Comparison of ENCODE assay signal across 19 cellular contexts in genomic region chr17:13437966-13438779, GRCh38.
A peak's percentile ranks its signal among the peaks of the same experiment; 100 is the strongest.
DNase-seq lines count a peak whose midpoint lies in the region; ATAC-seq, FAIRE-seq and TF ChIP-seq lines count a peak whose summit lies in the region.
"Had no signal": no experiment of that assay in that cellular context is flagged by ENCODE, and none has a peak within 500 bp of the region (broad histone marks: within the 10 kb centered on the region; RNA-seq: fewer than 3 reads in every experiment).

No MANE protein-coding gene starts in this region.

- TF ChIP-seq CTCF in HCT116 (IDR thresholded peaks at IDR 0.05 in 2 of 3, conservative IDR thresholded peaks at IDR 0.05 in 1 of 3; ENCODE audit: borderline replicate concordance in 1 of 3, insufficient read depth in 1 of 3, low read depth in 2 of 3, low read length in 2 of 3) (no peak), astrocyte of the cerebellum (IDR thresholded peaks at IDR 0.05; ENCODE audit: low read depth, low read length, missing control alignments) (no peak), hepatocyte (IDR thresholded peaks at IDR 0.05; ENCODE audit: poor library complexity) (no peak)

- intact Hi-C loops in HCT116 (cut with micrococcal nuclease), result no loop called here

- no peak for ATAC-seq in HCT116
- ATAC-seq: activated CD8-positive, alpha-beta memory T cell treated with anti-CD3 and anti-CD28 coated beads, Interleukin-2, amount 10 ng/mL, durations not matched to agents 7 days and 5 days; lower lobe of right lung had no signal

- H3K14ac ChIP-seq in trophoblast cell (ENCODE audit: low read length), result no peak overlapping the region

- H3K36me3 ChIP-seq in HCT116 (ENCODE audit: control insufficient read depth in 1 of 2, insufficient read depth in 2 of 2, low read length in 2 of 2) (no peaks in the 10 kb centered on the region), hepatocyte (replicated peaks; ENCODE audit: insufficient read depth, low read depth) (no peaks in the 10 kb centered on the region), trophoblast cell (ENCODE audit: control insufficient read depth in 1 of 2, insufficient read depth in 2 of 2, low read length in 2 of 2) (no peaks in the 10 kb centered on the region)
- H3K36me3 ChIP-seq: lower lobe of right lung, thoracic aorta, WERI-Rb-1 had no signal

- H2BK5ac ChIP-seq in trophoblast cell (ENCODE audit: low read depth, low read length, poor library complexity), result no peak overlapping the region

- H3K4me2 ChIP-seq in HCT116 (ENCODE audit: low read length), result no peak overlapping the region
- H3K4me2 ChIP-seq in hepatocyte, result peak overlapping the region; percentile 67
- H3K4me2 ChIP-seq in trophoblast cell (ENCODE audit: low read length), result no peak overlapping the region
- H3K4me2 ChIP-seq: PC-9 had no signal

- H3K9me2 ChIP-seq in HCT116 (ENCODE audit: insufficient read depth), result no peaks in the 10 kb centered on the region
- H3K9me2 ChIP-seq in hepatocyte (replicated peaks; ENCODE audit: insufficient read depth), result no peaks in the 10 kb centered on the region

- H4K8ac ChIP-seq in trophoblast cell (ENCODE audit: low read depth, low read length), result no peak overlapping the region

- no peaks in the 10 kb centered on the region for H3K79me1 ChIP-seq in trophoblast cell (ENCODE audit: low read length)

- H3K23ac ChIP-seq in trophoblast cell (ENCODE audit: low read length), result no peak overlapping the region

- no peak overlapping the region for H3K9ac ChIP-seq in HCT116 (ENCODE audit: low read length)
- no peak overlapping the region for H3K9ac ChIP-seq in trophoblast cell (ENCODE audit: low read length)

- H4K12ac ChIP-seq in trophoblast cell (ENCODE audit: low read depth, low read length), result no peak overlapping the region

- H2AK5ac ChIP-seq in trophoblast cell (ENCODE audit: low read length), result no peak overlapping the region

- no peak overlapping the region for H3K4ac ChIP-seq in trophoblast cell (ENCODE audit: low read depth, low read length)

- FAIRE-seq in GM12891 (lab: Jason Lieb, UNC), result no peak
- FAIRE-seq: HTR-8/SVneo had no signal

- no peaks in the 10 kb centered on the region for H3K9me3 ChIP-seq in HCT116 (ENCODE audit: control insufficient read depth in 1 of 2, insufficient read depth in 1 of 2, low read depth in 1 of 2, low read length in 2 of 2)
- H3K9me3 ChIP-seq in hepatocyte (ENCODE audit: low read depth), result no peaks in the 10 kb centered on the region
- no peaks in the 10 kb centered on the region for H3K9me3 ChIP-seq in trophoblast cell (ENCODE audit: insufficient read depth, low read depth, low read length)
- H3K9me3 ChIP-seq: lower lobe of right lung, thoracic aorta had no signal

- no peak overlapping the region for H2AFZ ChIP-seq in HCT116 (ENCODE audit: low read depth, low read length, poor library complexity, severe bottlenecking)
- H2AFZ ChIP-seq in hepatocyte, result peak overlapping the region; percentile 41
- H2AFZ ChIP-seq in trophoblast cell (ENCODE audit: insufficient read depth, low read length, poor library complexity), result no peak overlapping the region
- H2AFZ ChIP-seq: PC-9 had no signal

- RAD21 ChIA-PET in HCT116 (lab: Charles Lee; ENCODE audit: low non-redundant PET in 1 of 2, low total read pairs in 2 of 2, uncharacterized antibody in 2 of 2, unreplicated experiment in 2 of 2), result no interaction called here

- H3K18ac ChIP-seq in trophoblast cell (ENCODE audit: low read length), result no peak overlapping the region

- TF ChIP-seq RAD21 in HCT116 (IDR thresholded peaks at IDR 0.05; ENCODE audit: low read depth), result no peak

- H3K27ac ChIP-seq in HCT116 (ENCODE audit: low read depth, low read length) (no peak overlapping the region), hepatocyte (peak overlapping the region; percentile 95), trophoblast cell (ENCODE audit: low read depth, low read length) (peak overlapping the region; percentile 48)
- H3K27ac ChIP-seq: lower lobe of right lung, PC-9, thoracic aorta, WERI-Rb-1 had no signal

- in situ Hi-C loops in astrocyte of the cerebellum (cut with HindIII; ENCODE audit: low sequenced_read_pairs), result no loop called here

- 53% methylated on average over 17 of the region's 17 CpGs for WGBS in hepatocyte (ENCODE audit: low lambda C conversion rate, missing lambda C conversion rate)
- no CpG with 5 or more reads among the region's 17 CpGs for WGBS in trophoblast cell (ENCODE audit: extremely low coverage, insufficient coverage, insufficient read length)

- no peaks in the 10 kb centered on the region for H3K79me2 ChIP-seq in HCT116 (ENCODE audit: insufficient read depth, low read length)
- H3K79me2 ChIP-seq in hepatocyte, result no peaks in the 10 kb centered on the region
- no peaks in the 10 kb centered on the region for H3K79me2 ChIP-seq in trophoblast cell (ENCODE audit: control insufficient read depth, insufficient read depth, low read length, poor library complexity)

- H4K20me1 ChIP-seq in HCT116 (ENCODE audit: insufficient read depth) (no peaks in the 10 kb centered on the region), hepatocyte (ENCODE audit: insufficient read depth, poor library complexity, severe bottlenecking) (no peaks in the 10 kb centered on the region)

- no peak for TF ChIP-seq POLR2A in HCT116 (IDR thresholded peaks at IDR 0.05; ENCODE audit: borderline replicate concordance, extremely low read depth, insufficient read depth, insufficient read length)
- TF ChIP-seq POLR2A in GM12891 (IDR thresholded peaks at IDR 0.05; ENCODE audit: low read depth, low read length), result no peak

- H3K4me3 ChIP-seq in HCT116 (replicated peaks in 1 of 2; ENCODE audit: low read depth in 1 of 2, low read length in 2 of 2), result no peak overlapping the region
- no peak overlapping the region for H3K4me3 ChIP-seq in astrocyte of the cerebellum (ENCODE audit: low read depth, low read length)
- no peak overlapping the region for H3K4me3 ChIP-seq in hepatocyte
- no peak overlapping the region for H3K4me3 ChIP-seq in trophoblast cell (ENCODE audit: low read depth, low read length)
- H3K4me3 ChIP-seq: lower lobe of right lung, PC-9, thoracic aorta had no signal

- CTCF ChIA-PET in HCT116 (lab: Charles Lee), result no interaction called here

- no peaks in the 10 kb centered on the region for H3K4me1 ChIP-seq in HCT116 (ENCODE audit: control insufficient read depth in 1 of 2, insufficient read depth in 2 of 2, low read length in 2 of 2)
- peaks cover 4% of the 10 kb centered on the region for H3K4me1 ChIP-seq in hepatocyte (ENCODE audit: insufficient read depth)
- H3K4me1 ChIP-seq in trophoblast cell (ENCODE audit: control insufficient read depth in 1 of 2, insufficient read depth in 2 of 2, low read length in 2 of 2), result peaks cover 0 to 2% of the 10 kb centered on the region in 2 experiments
- H3K4me1 ChIP-seq: lower lobe of right lung had no signal

- H3K27me3 ChIP-seq in HCT116 (ENCODE audit: insufficient read depth, low read length) (no peaks in the 10 kb centered on the region), hepatocyte (no peaks in the 10 kb centered on the region), trophoblast cell (ENCODE audit: insufficient read depth, low read length) (no peaks in the 10 kb centered on the region)

- BruUV-seq in HCT116 (replicated peaks; lab: Mats Ljungman, UMichigan), result no TSS peak

- no peak for DNase-seq in HCT116 (ENCODE audit: low read depth, low spot score)
- peak; percentile 31 for DNase-seq in astrocyte of the cerebellum (ENCODE audit: low read depth)
- DNase-seq in hepatocyte (ENCODE audit: low spot score), result peak; percentile 69
- DNase-seq in trophoblast cell, result no peak
- no peak for DNase-seq in NCI-H2107 treated with DMSO at 0.1 percent for 48 hours (lab: John Stamatoyannopoulos, UW; ENCODE audit: unreplicated experiment)
- no peak for DNase-seq in HPDE6-E6E7 (ENCODE audit: extremely low spot score)
- DNase-seq in NCI-H2196 (lab: John Stamatoyannopoulos, UW; ENCODE audit: unreplicated experiment), result no peak
- no peak for DNase-seq in GM12891 (ENCODE audit: insufficient read length, low spot score)
- DNase-seq: activated CD8-positive, alpha-beta memory T cell treated with anti-CD3 and anti-CD28 coated beads, Interleukin-2, amount 10 ng/mL, durations not matched to agents 7 days and 5 days; activated naive CD4-positive, alpha-beta T cell; DMS 273 treated with DMSO at 0.1 percent for 48 hours; hippocampal formation; lower lobe of right lung; NCI-H1092; NCI-H510A treated with DMSO at 0.1 percent for 48 hours; PC-9; WERI-Rb-1 had no signal

- no peak overlapping the region for H2BK120ac ChIP-seq in trophoblast cell (ENCODE audit: insufficient read depth, low read length, poor library complexity)

- H4K91ac ChIP-seq in trophoblast cell (ENCODE audit: low read depth, low read length), result no peak overlapping the region

- POLR2A ChIA-PET in HCT116 (lab: Charles Lee), result no interaction called here

- H2BK12ac ChIP-seq in trophoblast cell (ENCODE audit: low read length), result no peak overlapping the region

TF ChIP-seq in HCT116, 20 proteins besides CTCF, POLR2A, EP300 and RAD21:
- 0 out of 2 replicates have a peak, but pooled peaks have one; percentile 9 for TF ChIP-seq ZFX (IDR thresholded peaks at IDR 0.05)
- TF ChIP-seq EZH2phosphoT487 (IDR thresholded peaks at IDR 0.05; ENCODE audit: borderline replicate concordance), result no peak

TF ChIP-seq in GM12891, 5 proteins besides CTCF, POLR2A, EP300 and RAD21:
- no peak for TF ChIP-seq POU2F2 (IDR thresholded peaks at IDR 0.05; ENCODE audit: low read depth, low read length)
- no peak for TF ChIP-seq TAF1 (IDR thresholded peaks at IDR 0.05; ENCODE audit: low read depth, low read length)
- no peak for TF ChIP-seq PAX5 (IDR thresholded peaks at IDR 0.05; ENCODE audit: insufficient read depth, low read length, severe bottlenecking)
- TF ChIP-seq SPI1 (IDR thresholded peaks at IDR 0.05; ENCODE audit: low read depth, low read length), result no peak
- TF ChIP-seq POLR2AphosphoS5 (IDR thresholded peaks at IDR 0.05; ENCODE audit: low read depth, low read length), result no peak

Comparison
In these comparisons a context has a peak if more than half of its experiments do, and no peak if none do; other contexts are left out.
1. DNase-seq: peak in astrocyte of the cerebellum (single experiment) and hepatocyte (single experiment); none in HCT116 (single experiment), trophoblast cell (0 of 2), NCI-H2107 treated with DMSO at 0.1 percent for 48 hours (single experiment), HPDE6-E6E7 (single experiment), NCI-H2196 (single experiment) and GM12891 (single experiment).